In the genomic region with DNA sequence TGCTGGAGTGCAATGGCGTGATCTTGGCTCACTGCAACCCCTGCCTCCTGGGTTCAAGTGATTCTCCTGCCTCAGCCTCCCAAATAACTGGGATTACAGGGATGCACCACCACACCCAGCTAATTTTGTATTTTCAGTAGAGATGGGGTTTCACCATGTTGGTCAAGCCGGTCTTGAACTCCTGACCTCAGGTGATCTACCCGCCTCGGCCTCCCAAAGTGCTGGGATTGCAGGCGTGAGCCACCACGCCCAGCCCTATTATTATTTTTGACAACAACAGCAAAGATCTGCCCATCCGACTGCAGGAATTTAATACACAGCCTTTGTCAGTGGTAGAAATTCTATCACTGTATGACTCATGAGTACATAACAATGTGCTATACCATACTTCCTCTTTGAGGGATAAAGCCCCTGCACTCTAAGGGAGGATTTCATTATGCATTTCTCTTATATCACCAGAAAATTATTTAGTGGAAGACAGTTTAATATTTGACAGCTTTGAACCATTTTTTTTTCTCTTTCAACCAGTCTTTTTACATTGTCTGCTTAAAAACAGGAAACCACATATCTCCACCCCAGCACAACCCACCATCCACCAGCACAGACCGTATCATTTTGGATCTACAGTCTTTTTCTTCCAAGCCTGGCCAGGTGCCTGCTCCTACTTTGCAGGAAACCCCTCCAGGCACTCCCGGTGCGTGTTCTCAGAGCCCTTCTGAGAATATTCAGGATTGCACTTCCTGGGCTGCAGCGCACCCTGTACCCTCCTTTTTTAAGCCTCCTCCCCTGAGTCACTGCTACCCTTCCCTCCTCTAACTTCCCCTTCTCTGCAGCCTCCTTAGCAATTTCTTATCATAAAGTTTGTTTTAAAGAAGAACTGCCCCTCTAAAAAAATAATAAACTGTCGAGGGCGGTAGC, we compare ENCODE assay signal across 7 cellular contexts. TPM values are rescaled to one million over a fixed set of nuclear protein-coding genes. Genes with fewer than 3 reads are reported as not detected.
A peak's percentile ranks its signal among the peaks of the same experiment; 100 is the strongest.
DNase-seq lines count a peak whose midpoint lies in the region; ATAC-seq and TF ChIP-seq lines count a peak whose summit lies in the region.

No MANE protein-coding gene starts in this region.

- H3K27me3 ChIP-seq in transverse colon = no peaks in the 10 kb centered on the region

- H3K4me1 ChIP-seq in transverse colon = peaks cover 0 to 13% (median 6%) of the 10 kb centered on the region in 4 donors

- H3K4me3 ChIP-seq in transverse colon = peak overlapping the region in 3 of 4 donors; percentile 20 to 47 (median 21)

- peak overlapping the region; percentile 49 to 76 (median 70) for H3K27ac ChIP-seq in transverse colon

- intact Hi-C loops in transverse colon (cut with DNase I; ENCODE audit: low total_unique reads) = no loop called here

- ATAC-seq in GM18870 (IDR thresholded peaks at IDR 0.05; ENCODE audit: unreplicated experiment) (peak; percentile 29), HG02852 (IDR thresholded peaks at IDR 0.05; ENCODE audit: unreplicated experiment) (peak; percentile 34)

- TF ChIP-seq EP300 in transverse colon (IDR thresholded peaks at IDR 0.05; ENCODE audit: low read depth) = no peak

- DNase-seq in NOMO-1 treated with dmso at 0.1 percent for 144 hours (lab: John Stamatoyannopoulos, UW; ENCODE audit: unreplicated experiment) (peak; percentile 89), amniotic epithelial cell (ENCODE audit: low read depth) (peak; percentile 33), left kidney (ENCODE audit: low read depth, low spot score) (peak; percentile 21), transverse colon (peak; percentile 21), NCI-H2081 (lab: John Stamatoyannopoulos, UW) (no peak)

- WGBS in transverse colon (ENCODE audit: low coverage in 1 of 2), 2 donors = 45 to 55% methylated on average over 10 to 13 of the region's 13 CpGs

- in situ Hi-C loops in transverse colon (cut with MboI; ENCODE audit: low pct_ligation_motif_present in 1 of 4, low pct_unique_long_range_greater_than_20kb in 1 of 4, low sequenced_read_pairs in 3 of 4) = no loop called here

- TF ChIP-seq POLR2A in transverse colon (IDR thresholded peaks at IDR 0.05) = no peak

- TF ChIP-seq CTCF in transverse colon (IDR thresholded peaks at IDR 0.05) = no peak

- no peaks in the 10 kb centered on the region for H3K36me3 ChIP-seq in transverse colon

- no peaks in the 10 kb centered on the region for H3K9me3 ChIP-seq in transverse colon

RNA-seq across cellular contexts. Expression of a gene that starts 0.6 kb away (rescaled TPM):
- total RNA-seq in transverse colon = 10 to 100 TPM; 36.7 to 69.5 (median 48.3) TPM

RNA-seq across cellular contexts. Expression of a gene that starts 12.0 kb away (rescaled TPM):
- not detected for total RNA-seq in transverse colon

RNA-seq across cellular contexts. Expression of a gene that starts 22.5 kb away (rescaled TPM):
- total RNA-seq in transverse colon = 1 to 10 TPM in 1 of 4 donors, under 1 TPM in 1, not detected in 2; 0.64 to 2.6 TPM

Comparison
In these comparisons a context has a peak if more than half of its experiments do, and no peak if none do; other contexts are left out.
1. DNase-seq: peak in NOMO-1 treated with dmso at 0.1 percent for 144 hours (single experiment), amniotic epithelial cell (single experiment), left kidney (single experiment) and transverse colon (single experiment); none in NCI-H2081 (0 of 2).